9 cellular contexts compared by ENCODE assay signal in the genomic region with DNA sequence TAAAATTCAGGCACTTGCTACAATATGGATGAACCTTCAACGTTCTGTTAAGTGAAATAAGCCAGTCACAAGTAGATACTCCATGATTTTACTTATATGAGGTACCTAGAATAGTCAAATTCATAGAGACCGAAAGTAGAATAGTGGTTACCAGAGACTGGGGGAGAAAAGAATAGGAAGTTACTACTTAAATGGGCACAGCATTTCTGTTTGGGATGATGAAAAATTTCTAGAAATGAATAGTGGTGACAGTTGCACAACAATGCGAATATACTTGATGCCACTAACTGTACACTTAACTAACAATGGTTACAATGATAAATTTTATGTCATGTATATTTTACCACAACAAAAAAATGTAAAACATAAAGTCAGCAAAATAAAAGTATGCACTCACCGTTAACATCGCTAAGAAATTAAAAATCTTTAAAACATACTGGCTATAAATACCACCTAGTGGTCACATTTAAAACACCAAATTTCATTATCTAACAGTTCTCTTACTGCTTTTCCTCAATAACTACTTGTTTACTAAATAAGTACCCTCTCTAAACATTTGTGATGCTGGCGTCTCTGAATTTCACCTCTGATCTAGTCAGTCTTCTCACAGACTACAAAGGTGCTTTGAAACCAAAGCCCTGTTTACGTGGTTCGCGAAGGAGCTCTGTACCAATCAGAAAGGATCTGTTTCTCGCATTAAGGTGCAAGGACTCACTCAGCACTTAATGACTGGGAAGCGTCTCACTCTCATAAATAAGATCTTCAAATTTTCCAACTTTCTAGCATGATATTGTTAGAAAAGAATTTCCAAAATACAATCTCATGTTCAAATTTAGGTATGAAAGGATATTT. TPM values are rescaled to one million over a fixed set of nuclear protein-coding genes. Genes with fewer than 3 reads are reported as not detected.
A peak's percentile ranks its signal among the peaks of the same experiment; 100 is the strongest.
DNase-seq lines count a peak whose midpoint lies in the region; ATAC-seq and TF ChIP-seq lines count a peak whose summit lies in the region.
"Had no signal": no experiment of that assay in that cellular context is flagged by ENCODE, and none has a peak within 500 bp of the region (broad histone marks: within the 10 kb centered on the region; RNA-seq: fewer than 3 reads in every experiment).

No MANE protein-coding gene starts in this region.

- no peak overlapping the region for H2AFZ ChIP-seq in MM.1S (ENCODE audit: low read length)

- no peaks in the 10 kb centered on the region for H3F3A ChIP-seq in MM.1S (ENCODE audit: insufficient read depth, low read length)

- H3K9me3 ChIP-seq in MM.1S (replicated peaks; ENCODE audit: insufficient read depth, low read length) (no peaks in the 10 kb centered on the region), gastrocnemius medialis (no peaks in the 10 kb centered on the region)

- in situ Hi-C loops in gastrocnemius medialis (cut with MboI; ENCODE audit: low sequenced_read_pairs in 4 of 4): no loop called here

- no peak overlapping the region for H3K4me2 ChIP-seq in MM.1S (ENCODE audit: low read depth, low read length)

- no peak for TF ChIP-seq POLR2A in gastrocnemius medialis (IDR thresholded peaks at IDR 0.05)

- no peak for ATAC-seq in HG03108 (IDR thresholded peaks at IDR 0.05; ENCODE audit: unreplicated experiment)
- no peak for ATAC-seq in gastrocnemius medialis

- H3K4me3 ChIP-seq in MM.1S (ENCODE audit: low read length) (no peak overlapping the region), gastrocnemius medialis (no peak overlapping the region)

- TF ChIP-seq CTCF in MM.1S (IDR thresholded peaks at IDR 0.05; ENCODE audit: low read length) (peak; percentile 45), gastrocnemius medialis (IDR thresholded peaks at IDR 0.05 in 4 of 5, conservative IDR thresholded peaks at IDR 0.05 in 1 of 5) (peak in 1 of 5 experiments; percentile 22)

- no peaks in the 10 kb centered on the region for H4K20me1 ChIP-seq in MM.1S (ENCODE audit: insufficient read depth, low read length)

- H3K9me2 ChIP-seq in MM.1S (replicated peaks; ENCODE audit: insufficient read depth, low read length): no peaks in the 10 kb centered on the region

- H3K4me1 ChIP-seq in MM.1S (ENCODE audit: low read length): no peaks in the 10 kb centered on the region
- H3K4me1 ChIP-seq in gastrocnemius medialis: peaks cover 0 to 5% of the 10 kb centered on the region in 2 donors

- H3K27ac ChIP-seq in MM.1S (ENCODE audit: low read length): no peak overlapping the region
- H3K27ac ChIP-seq in gastrocnemius medialis: no peak overlapping the region
- H3K27ac ChIP-seq: HL-60 had no signal

- H3K36me3 ChIP-seq in MM.1S (replicated peaks; ENCODE audit: insufficient read depth, low read length): no peaks in the 10 kb centered on the region
- H3K36me3 ChIP-seq in gastrocnemius medialis: no peaks in the 10 kb centered on the region

- H3K9ac ChIP-seq in MM.1S (ENCODE audit: low read length): no peak overlapping the region

- H3K79me2 ChIP-seq in MM.1S (ENCODE audit: low read length): no peaks in the 10 kb centered on the region

- intact Hi-C loops in gastrocnemius medialis (cut with DNase I; ENCODE audit: low total_unique reads): no loop called here

- DNase-seq in DMS53 (lab: John Stamatoyannopoulos, UW) (peak; percentile 15), DMS53 treated with DMSO at 0.1 percent for 48 hours (lab: John Stamatoyannopoulos, UW; ENCODE audit: unreplicated experiment) (no peak), MM.1S (peak; percentile 27), cerebellar cortex (ENCODE audit: low spot score) (peak; percentile 18), pons (ENCODE audit: low spot score) (peak; percentile 30), gastrocnemius medialis (no peak)
- DNase-seq in stimulated activated CD8-positive, alpha-beta memory T cell treated with anti-CD3 and anti-CD28 coated beads, Interleukin-4, amount 100 ng/mL, for 48 hours: no peak

- H3K27me3 ChIP-seq in MM.1S (replicated peaks; ENCODE audit: insufficient read depth, low read length): no peaks in the 10 kb centered on the region
- H3K27me3 ChIP-seq in gastrocnemius medialis: no peaks in the 10 kb centered on the region

RNA-seq across cellular contexts. Expression of gene KIF3A, which starts 22.7 kb away (rescaled TPM):
- total RNA-seq in gastrocnemius medialis: 1 to 10 TPM; 2.5 to 4.2 (median 3.4) TPM

RNA-seq across cellular contexts. Expression of gene CCNI2, which starts 32.5 kb away (rescaled TPM):
- not detected for total RNA-seq in gastrocnemius medialis

RNA-seq across cellular contexts. Expression of gene IL4, which starts 40.9 kb away (rescaled TPM):
- total RNA-seq in gastrocnemius medialis: not detected

RNA-seq across cellular contexts. Expression of gene IL13, which starts 56.7 kb away (rescaled TPM):
- not detected for total RNA-seq in gastrocnemius medialis

Comparison
In these comparisons a context has a peak if more than half of its experiments do, and no peak if none do; other contexts are left out.
1. DNase-seq: peak in DMS53 (single experiment), MM.1S (single experiment), cerebellar cortex (single experiment) and pons (single experiment); none in DMS53 treated with DMSO at 0.1 percent for 48 hours (single experiment), stimulated activated CD8-positive, alpha-beta memory T cell treated with anti-CD3 and anti-CD28 coated beads, Interleukin-4, amount 100 ng/mL, for 48 hours (single experiment) and gastrocnemius medialis (0 of 2).